5 cellular contexts compared by ENCODE assay signal in genomic region chr18:77203851-77204250, GRCh38. TPM values are rescaled to one million over a fixed set of nuclear protein-coding genes. Genes with fewer than 3 reads are reported as not detected.
"Had no signal": no experiment of that assay in that cellular context is flagged by ENCODE, and none has a peak within 500 bp of the region (broad histone marks: within the 10 kb centered on the region; RNA-seq: fewer than 3 reads in every experiment).

No MANE protein-coding gene starts in this region.

- H3K4me3 ChIP-seq: GM23338 had no signal

- DNase-seq: H9, HCEC 1CT, KBM-7 had no signal

RNA-seq across cellular contexts. Expression of gene GALR1, which starts 45.8 kb away (rescaled TPM):
- total RNA-seq: HT-29 had no signal
